In the genomic region with DNA sequence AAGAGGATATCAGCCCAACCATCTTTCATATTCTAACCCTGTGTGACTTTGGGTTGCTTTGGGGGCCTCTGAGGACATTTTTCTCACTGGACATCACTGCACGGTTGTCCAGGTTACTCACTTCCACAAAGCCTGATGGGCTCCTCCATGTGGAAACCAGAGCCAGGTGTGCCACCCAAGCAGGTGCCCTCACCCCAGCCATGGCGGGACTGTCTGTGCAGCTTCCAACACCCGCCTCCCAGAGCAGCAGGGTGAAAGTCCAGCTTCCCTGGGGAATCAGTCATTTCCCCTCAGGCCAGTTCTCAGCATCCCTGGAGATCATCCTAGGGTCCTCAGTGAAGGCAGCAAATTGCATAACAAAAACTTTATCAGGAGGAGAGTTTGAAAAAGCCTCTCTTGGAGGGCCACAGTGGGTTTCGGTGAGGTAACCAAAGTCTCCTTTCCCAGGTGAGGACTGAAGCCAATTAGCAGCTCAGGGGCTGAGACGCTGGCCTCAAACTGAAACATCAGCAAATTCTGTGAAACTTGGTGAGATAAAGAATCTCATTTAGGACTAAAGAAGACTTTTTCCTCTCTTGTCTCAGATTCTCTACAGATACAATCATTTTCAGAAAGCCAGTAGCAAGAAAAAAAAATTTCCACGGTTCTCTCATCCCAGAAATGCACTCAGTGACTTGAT, we compare ENCODE assay signal across 1 cellular context.
TF ChIP-seq lines count a peak whose summit lies in the region.

No MANE protein-coding gene starts in this region.

TF ChIP-seq in GM23338, 12 proteins besides CTCF, POLR2A, EP300 and RAD21:
- TF ChIP-seq, protein P1, sequence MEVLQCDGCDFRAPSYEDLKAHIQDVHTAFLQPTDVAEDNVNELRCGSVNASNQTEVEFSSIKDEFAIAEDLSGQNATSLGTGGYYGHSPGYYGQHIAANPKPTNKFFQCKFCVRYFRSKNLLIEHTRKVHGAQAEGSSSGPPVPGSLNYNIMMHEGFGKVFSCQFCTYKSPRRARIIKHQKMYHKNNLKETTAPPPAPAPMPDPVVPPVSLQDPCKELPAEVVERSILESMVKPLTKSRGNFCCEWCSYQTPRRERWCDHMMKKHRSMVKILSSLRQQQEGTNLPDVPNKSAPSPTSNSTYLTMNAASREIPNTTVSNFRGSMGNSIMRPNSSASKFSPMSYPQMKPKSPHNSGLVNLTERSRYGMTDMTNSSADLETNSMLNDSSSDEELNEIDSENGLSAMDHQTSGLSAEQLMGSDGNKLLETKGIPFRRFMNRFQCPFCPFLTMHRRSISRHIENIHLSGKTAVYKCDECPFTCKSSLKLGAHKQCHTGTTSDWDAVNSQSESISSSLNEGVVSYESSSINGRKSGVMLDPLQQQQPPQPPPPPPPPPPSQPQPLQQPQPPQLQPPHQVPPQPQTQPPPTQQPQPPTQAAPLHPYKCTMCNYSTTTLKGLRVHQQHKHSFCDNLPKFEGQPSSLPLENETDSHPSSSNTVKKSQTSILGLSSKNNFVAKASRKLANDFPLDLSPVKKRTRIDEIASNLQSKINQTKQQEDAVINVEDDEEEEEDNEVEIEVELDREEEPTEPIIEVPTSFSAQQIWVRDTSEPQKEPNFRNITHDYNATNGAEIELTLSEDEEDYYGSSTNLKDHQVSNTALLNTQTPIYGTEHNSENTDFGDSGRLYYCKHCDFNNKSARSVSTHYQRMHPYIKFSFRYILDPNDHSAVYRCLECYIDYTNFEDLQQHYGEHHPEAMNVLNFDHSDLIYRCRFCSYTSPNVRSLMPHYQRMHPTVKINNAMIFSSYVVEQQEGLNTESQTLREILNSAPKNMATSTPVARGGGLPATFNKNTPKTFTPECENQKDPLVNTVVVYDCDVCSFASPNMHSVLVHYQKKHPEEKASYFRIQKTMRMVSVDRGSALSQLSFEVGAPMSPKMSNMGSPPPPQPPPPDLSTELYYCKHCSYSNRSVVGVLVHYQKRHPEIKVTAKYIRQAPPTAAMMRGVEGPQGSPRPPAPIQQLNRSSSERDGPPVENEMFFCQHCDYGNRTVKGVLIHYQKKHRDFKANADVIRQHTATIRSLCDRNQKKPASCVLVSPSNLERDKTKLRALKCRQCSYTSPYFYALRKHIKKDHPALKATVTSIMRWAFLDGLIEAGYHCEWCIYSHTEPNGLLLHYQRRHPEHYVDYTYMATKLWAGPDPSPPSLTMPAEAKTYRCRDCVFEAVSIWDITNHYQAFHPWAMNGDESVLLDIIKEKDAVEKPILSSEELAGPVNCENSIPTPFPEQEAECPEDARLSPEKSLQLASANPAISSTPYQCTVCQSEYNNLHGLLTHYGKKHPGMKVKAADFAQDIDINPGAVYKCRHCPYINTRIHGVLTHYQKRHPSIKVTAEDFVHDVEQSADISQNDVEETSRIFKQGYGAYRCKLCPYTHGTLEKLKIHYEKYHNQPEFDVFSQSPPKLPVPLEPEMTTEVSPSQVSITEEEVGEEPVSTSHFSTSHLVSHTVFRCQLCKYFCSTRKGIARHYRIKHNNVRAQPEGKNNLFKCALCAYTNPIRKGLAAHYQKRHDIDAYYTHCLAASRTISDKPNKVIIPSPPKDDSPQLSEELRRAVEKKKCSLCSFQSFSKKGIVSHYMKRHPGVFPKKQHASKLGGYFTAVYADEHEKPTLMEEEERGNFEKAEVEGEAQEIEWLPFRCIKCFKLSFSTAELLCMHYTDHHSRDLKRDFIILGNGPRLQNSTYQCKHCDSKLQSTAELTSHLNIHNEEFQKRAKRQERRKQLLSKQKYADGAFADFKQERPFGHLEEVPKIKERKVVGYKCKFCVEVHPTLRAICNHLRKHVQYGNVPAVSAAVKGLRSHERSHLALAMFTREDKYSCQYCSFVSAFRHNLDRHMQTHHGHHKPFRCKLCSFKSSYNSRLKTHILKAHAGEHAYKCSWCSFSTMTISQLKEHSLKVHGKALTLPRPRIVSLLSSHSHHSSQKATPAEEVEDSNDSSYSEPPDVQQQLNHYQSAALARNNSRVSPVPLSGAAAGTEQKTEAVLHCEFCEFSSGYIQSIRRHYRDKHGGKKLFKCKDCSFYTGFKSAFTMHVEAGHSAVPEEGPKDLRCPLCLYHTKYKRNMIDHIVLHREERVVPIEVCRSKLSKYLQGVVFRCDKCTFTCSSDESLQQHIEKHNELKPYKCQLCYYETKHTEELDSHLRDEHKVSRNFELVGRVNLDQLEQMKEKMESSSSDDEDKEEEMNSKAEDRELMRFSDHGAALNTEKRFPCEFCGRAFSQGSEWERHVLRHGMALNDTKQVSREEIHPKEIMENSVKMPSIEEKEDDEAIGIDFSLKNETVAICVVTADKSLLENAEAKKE (CRISPR knock-in tag; IDR thresholded peaks at IDR 0.05) = no peak
- TF ChIP-seq, protein P2, sequence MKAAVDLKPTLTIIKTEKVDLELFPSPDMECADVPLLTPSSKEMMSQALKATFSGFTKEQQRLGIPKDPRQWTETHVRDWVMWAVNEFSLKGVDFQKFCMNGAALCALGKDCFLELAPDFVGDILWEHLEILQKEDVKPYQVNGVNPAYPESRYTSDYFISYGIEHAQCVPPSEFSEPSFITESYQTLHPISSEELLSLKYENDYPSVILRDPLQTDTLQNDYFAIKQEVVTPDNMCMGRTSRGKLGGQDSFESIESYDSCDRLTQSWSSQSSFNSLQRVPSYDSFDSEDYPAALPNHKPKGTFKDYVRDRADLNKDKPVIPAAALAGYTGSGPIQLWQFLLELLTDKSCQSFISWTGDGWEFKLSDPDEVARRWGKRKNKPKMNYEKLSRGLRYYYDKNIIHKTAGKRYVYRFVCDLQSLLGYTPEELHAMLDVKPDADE (IDR thresholded peaks at IDR 0.05) = no peak
- TF ChIP-seq EZH2phosphoT487 (IDR thresholded peaks at IDR 0.05; ENCODE audit: unreplicated experiment) = no peak
